Comparison of ENCODE assay signal across 36 cellular contexts in genomic region chr1:208257326-208257725, GRCh38. TPM values are rescaled to one million over a fixed set of nuclear protein-coding genes. Genes with fewer than 3 reads are reported as not detected.
"Had no signal": no experiment of that assay in that cellular context is flagged by ENCODE, and none has a peak within 500 bp of the region (broad histone marks: within the 10 kb centered on the region; RNA-seq: fewer than 3 reads in every experiment).

No MANE protein-coding gene starts in this region.

- H3K9me3 Mint-ChIP-seq: activated CD4-positive, alpha-beta memory T cell treated with anti-CD3 and anti-CD28 coated beads for 36 hours; activated CD4-positive, alpha-beta T cell treated with anti-CD3 and anti-CD28 coated beads, Interleukin-2, amount 10 ng/mL, durations not matched to agents 24 days and 14 days; activated naive CD4-positive, alpha-beta T cell treated with anti-CD3 and anti-CD28 coated beads, Interleukin-2, amount 50 U/mL, for 24 hours; activated naive CD8-positive, alpha-beta T cell treated with anti-CD3 and anti-CD28 coated beads for 36 hours; activated naive CD8-positive, alpha-beta T cell treated with anti-CD3 and anti-CD28 coated beads, Interleukin-2, amount 50 U/mL, for 24 hours; activated T-helper 1 cell treated with anti-CD3 and anti-CD28 coated beads, Interleukin-12 subunit alpha, Interleukin-12 subunit beta, Interleukin-2, Interleukin-4 antibody, amounts not matched to agents 30 ng/mL and 10 ng/mL and 1 ng/mL, durations not matched to agents 14 hours and 24 hours and 36 hours; activated T-helper 2 cell treated with anti-CD3 and anti-CD28 coated beads, Interferon-gamma antibody, Interleukin-2, Interleukin-4, amounts not matched to agents 10 μg/mL and 5 μg/mL and 100 μg/mL, durations not matched to agents 14 hours and 24 hours and 36 hours; effector memory CD8-positive, alpha-beta T cell; T-helper 2 cell treated with Interferon-gamma antibody and Interleukin-4, amounts not matched to agents 5 μg/mL and 100 μg/mL, for 36 hours had no signal

- ATAC-seq: activated CD4-positive, alpha-beta T cell treated with anti-CD3 and anti-CD28 coated beads for 36 hours; activated CD8-positive, alpha-beta memory T cell treated with anti-CD3 and anti-CD28 coated beads, Interleukin-2, amount 10 ng/mL, durations not matched to agents 7 days and 5 days; activated CD8-positive, alpha-beta T cell treated with anti-CD3 and anti-CD28 coated beads, Interleukin-2, amount 10 ng/mL, durations not matched to agents 7 days and 5 days; activated naive CD8-positive, alpha-beta T cell treated with anti-CD3 and anti-CD28 coated beads, Interleukin-2, amount 50 U/mL, for 24 hours; body of pancreas; effector memory CD8-positive, alpha-beta T cell; foreskin keratinocyte; gastrocnemius medialis; T-helper 17 cell had no signal

- H3K27me3 ChIP-seq: adrenal gland, body of pancreas, esophagus muscularis mucosa, gastrocnemius medialis had no signal

- H3K36me3 ChIP-seq: adrenal gland, esophagus muscularis mucosa, gastrocnemius medialis, WERI-Rb-1 had no signal

- FAIRE-seq: colon had no signal

- H3K27ac ChIP-seq: adrenal gland, body of pancreas, esophagus muscularis mucosa, foreskin keratinocyte, gastrocnemius medialis, WERI-Rb-1 had no signal

- H3K4me3 Mint-ChIP-seq: activated CD4-positive, alpha-beta memory T cell treated with anti-CD3 and anti-CD28 coated beads for 36 hours; activated CD4-positive, alpha-beta T cell treated with anti-CD3 and anti-CD28 coated beads for 36 hours; activated CD4-positive, alpha-beta T cell treated with anti-CD3 and anti-CD28 coated beads, Interleukin-2, amount 10 ng/mL, durations not matched to agents 24 days and 14 days; activated CD8-positive, alpha-beta memory T cell treated with anti-CD3 and anti-CD28 coated beads, Interleukin-2, amount 10 ng/mL, durations not matched to agents 7 days and 5 days; activated CD8-positive, alpha-beta T cell treated with anti-CD3 and anti-CD28 coated beads, Interleukin-2, amount 10 ng/mL, durations not matched to agents 7 days and 5 days; activated naive CD4-positive, alpha-beta T cell treated with anti-CD3 and anti-CD28 coated beads for 36 hours; activated naive CD4-positive, alpha-beta T cell treated with anti-CD3 and anti-CD28 coated beads, Interleukin-2, amount 50 U/mL, for 24 hours; activated naive CD8-positive, alpha-beta T cell treated with anti-CD3 and anti-CD28 coated beads for 36 hours; activated naive CD8-positive, alpha-beta T cell treated with anti-CD3 and anti-CD28 coated beads, Interleukin-2, amount 50 U/mL, for 24 hours; activated T-helper 1 cell treated with anti-CD3 and anti-CD28 coated beads, Interleukin-12 subunit alpha, Interleukin-12 subunit beta, Interleukin-2, Interleukin-4 antibody, amounts not matched to agents 30 ng/mL and 10 ng/mL and 1 ng/mL, durations not matched to agents 14 hours and 24 hours and 36 hours; effector memory CD8-positive, alpha-beta T cell; T-helper 17 cell; T-helper 2 cell treated with Interferon-gamma antibody and Interleukin-4, amounts not matched to agents 5 μg/mL and 100 μg/mL, for 36 hours had no signal

- DNase-seq: activated CD4-positive, alpha-beta memory T cell treated with anti-CD3 and anti-CD28 coated beads for 36 hours; activated CD4-positive, alpha-beta T cell treated with anti-CD3 and anti-CD28 coated beads for 36 hours; activated CD4-positive, alpha-beta T cell treated with anti-CD3 and anti-CD28 coated beads, Interleukin-2, amount 10 ng/mL, durations not matched to agents 24 days and 14 days; activated CD4-positive, CD25-positive, alpha-beta regulatory T cell; activated CD4-positive, CD25-positive, alpha-beta regulatory T cell treated with anti-CD3 and anti-CD28 coated beads, Interleukin-2, amount 50 U/mL, for 72 hours; activated CD8-positive, alpha-beta memory T cell treated with anti-CD3 and anti-CD28 coated beads, Interleukin-2, amount 10 ng/mL, durations not matched to agents 7 days and 5 days; activated CD8-positive, alpha-beta memory T cell treated with anti-CD3 and anti-CD28 coated beads, Interleukin-2, amount 50 U/mL, for 4 hours; activated CD8-positive, alpha-beta T cell treated with anti-CD3 and anti-CD28 coated beads, Interleukin-2, amount 10 ng/mL, durations not matched to agents 7 days and 5 days; activated effector memory CD4-positive, alpha-beta T cell treated with anti-CD3 and anti-CD28 coated beads, Interleukin-2, amount 50 U/mL, for 16 hours; activated naive CD4-positive, alpha-beta T cell treated with anti-CD3 and anti-CD28 coated beads for 36 hours; activated naive CD8-positive, alpha-beta T cell treated with anti-CD3 and anti-CD28 coated beads for 36 hours; activated naive CD8-positive, alpha-beta T cell treated with anti-CD3 and anti-CD28 coated beads, Interleukin-2, amount 50 U/mL, for 24 hours; activated T-cell treated with anti-CD3 and anti-CD28 coated beads, Interleukin-2, amount 50 U/mL, for 1 hour; activated T-cell treated with anti-CD3 and anti-CD28 coated beads, Interleukin-2, amount 50 U/mL, for 48 hours; adrenal gland; amygdala; aorta; body of pancreas; caudate nucleus; cortex of kidney; dermis blood vessel endothelial cell; effector CD4-positive, alpha-beta T cell; effector memory CD8-positive, alpha-beta T cell; erythroblast; foreskin keratinocyte; gastrocnemius medialis; glutamatergic neuron; T-helper 1 cell; T-helper 17 cell; WERI-Rb-1 had no signal

- H3K9me3 ChIP-seq: adrenal gland, body of pancreas, gastrocnemius medialis had no signal

- H3K4me1 Mint-ChIP-seq: activated CD4-positive, alpha-beta T cell treated with anti-CD3 and anti-CD28 coated beads for 36 hours; activated CD4-positive, alpha-beta T cell treated with anti-CD3 and anti-CD28 coated beads, Interleukin-2, amount 10 ng/mL, durations not matched to agents 24 days and 14 days; activated CD8-positive, alpha-beta memory T cell treated with anti-CD3 and anti-CD28 coated beads, Interleukin-2, amount 10 ng/mL, durations not matched to agents 7 days and 5 days; activated naive CD4-positive, alpha-beta T cell treated with anti-CD3 and anti-CD28 coated beads, Interleukin-2, amount 50 U/mL, for 24 hours; activated naive CD8-positive, alpha-beta T cell treated with anti-CD3 and anti-CD28 coated beads for 36 hours; activated naive CD8-positive, alpha-beta T cell treated with anti-CD3 and anti-CD28 coated beads, Interleukin-2, amount 50 U/mL, for 24 hours; T-helper 17 cell had no signal

- H3K27ac Mint-ChIP-seq: activated CD4-positive, alpha-beta memory T cell treated with anti-CD3 and anti-CD28 coated beads for 36 hours; activated CD4-positive, alpha-beta T cell treated with anti-CD3 and anti-CD28 coated beads for 36 hours; activated CD4-positive, alpha-beta T cell treated with anti-CD3 and anti-CD28 coated beads, Interleukin-2, amount 10 ng/mL, durations not matched to agents 24 days and 14 days; activated CD8-positive, alpha-beta memory T cell treated with anti-CD3 and anti-CD28 coated beads, Interleukin-2, amount 10 ng/mL, durations not matched to agents 7 days and 5 days; activated CD8-positive, alpha-beta T cell treated with anti-CD3 and anti-CD28 coated beads, Interleukin-2, amount 10 ng/mL, durations not matched to agents 7 days and 5 days; activated naive CD4-positive, alpha-beta T cell treated with anti-CD3 and anti-CD28 coated beads for 36 hours; activated naive CD4-positive, alpha-beta T cell treated with anti-CD3 and anti-CD28 coated beads, Interleukin-2, amount 50 U/mL, for 24 hours; activated naive CD8-positive, alpha-beta T cell treated with anti-CD3 and anti-CD28 coated beads for 36 hours; activated naive CD8-positive, alpha-beta T cell treated with anti-CD3 and anti-CD28 coated beads, Interleukin-2, amount 50 U/mL, for 24 hours; activated T-helper 1 cell treated with anti-CD3 and anti-CD28 coated beads, Interleukin-12 subunit alpha, Interleukin-12 subunit beta, Interleukin-2, Interleukin-4 antibody, amounts not matched to agents 30 ng/mL and 10 ng/mL and 1 ng/mL, durations not matched to agents 14 hours and 24 hours and 36 hours; activated T-helper 2 cell treated with anti-CD3 and anti-CD28 coated beads, Interferon-gamma antibody, Interleukin-2, Interleukin-4, amounts not matched to agents 10 μg/mL and 5 μg/mL and 100 μg/mL, durations not matched to agents 14 hours and 24 hours and 36 hours; effector memory CD8-positive, alpha-beta T cell; T-helper 17 cell; T-helper 2 cell treated with Interferon-gamma antibody and Interleukin-4, amounts not matched to agents 5 μg/mL and 100 μg/mL, for 36 hours had no signal

- H3K4me1 ChIP-seq: foreskin keratinocyte, gastrocnemius medialis had no signal

- H3K36me3 Mint-ChIP-seq: activated CD4-positive, alpha-beta memory T cell treated with anti-CD3 and anti-CD28 coated beads for 36 hours; activated CD8-positive, alpha-beta memory T cell treated with anti-CD3 and anti-CD28 coated beads, Interleukin-2, amount 10 ng/mL, durations not matched to agents 7 days and 5 days; activated naive CD4-positive, alpha-beta T cell treated with anti-CD3 and anti-CD28 coated beads, Interleukin-2, amount 50 U/mL, for 24 hours; activated naive CD8-positive, alpha-beta T cell treated with anti-CD3 and anti-CD28 coated beads for 36 hours had no signal

- H3K4me3 ChIP-seq: adrenal gland, body of pancreas, esophagus muscularis mucosa, gastrocnemius medialis had no signal

RNA-seq across cellular contexts. Expression of gene PLXNA2, which starts 13.1 kb away (rescaled TPM):
- total RNA-seq: activated CD4-positive, alpha-beta T cell treated with anti-CD3 and anti-CD28 coated beads, Interleukin-2, amount 10 ng/mL, durations not matched to agents 24 days and 14 days had no signal
